ENCODE assay signal across 16 cellular contexts in the genomic region with DNA sequence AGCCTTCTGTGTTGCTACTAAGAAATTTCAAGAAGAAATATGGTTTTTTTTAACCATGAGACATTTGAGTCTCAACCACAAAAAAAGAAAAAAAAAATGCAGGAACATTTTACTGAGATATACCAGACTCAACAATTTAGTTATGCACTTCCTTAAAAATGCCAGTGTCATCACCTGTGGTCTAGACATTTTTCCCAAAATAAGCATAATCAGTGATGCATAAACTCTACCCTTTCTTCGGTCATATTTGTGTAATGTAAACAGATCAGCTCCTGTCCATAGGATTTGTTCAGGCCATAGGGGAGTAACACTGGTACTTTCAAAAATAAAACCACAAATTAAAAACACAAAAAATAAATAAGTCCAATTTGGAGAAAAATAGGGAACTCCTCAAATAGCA.
DNase-seq lines count a peak whose midpoint lies in the region; ATAC-seq and TF ChIP-seq lines count a peak whose summit lies in the region.
"Had no signal": no experiment of that assay in that cellular context is flagged by ENCODE, and none has a peak within 500 bp of the region (broad histone marks: within the 10 kb centered on the region; RNA-seq: fewer than 3 reads in every experiment).

No MANE protein-coding gene starts in this region.

- no peak for TF ChIP-seq POLR2A in HCT116 (IDR thresholded peaks at IDR 0.05; ENCODE audit: borderline replicate concordance, extremely low read depth, insufficient read depth, insufficient read length)

- H3K36me3 ChIP-seq in ACC112 (ENCODE audit: insufficient read depth, low read length), result no peaks in the 10 kb centered on the region
- H3K36me3 ChIP-seq in HCT116 (ENCODE audit: control insufficient read depth in 1 of 2, insufficient read depth in 2 of 2, low read length in 2 of 2), result no peaks in the 10 kb centered on the region

- POLR2A ChIA-PET in HCT116 (lab: Charles Lee), result no interaction called here

- H3K27me3 ChIP-seq in ACC112 (ENCODE audit: insufficient read depth, low read length), result no peaks in the 10 kb centered on the region
- no peaks in the 10 kb centered on the region for H3K27me3 ChIP-seq in HCT116 (ENCODE audit: insufficient read depth, low read length)

- H3K79me2 ChIP-seq in ACC112 (ENCODE audit: control insufficient read depth, insufficient read depth, low read length, unreplicated experiment) (no peaks in the 10 kb centered on the region), HCT116 (ENCODE audit: insufficient read depth, low read length) (no peaks in the 10 kb centered on the region)
- H3K79me2 ChIP-seq: parathyroid adenoma had no signal

- H3K9ac ChIP-seq in HCT116 (ENCODE audit: low read length), result no peak overlapping the region
- H3K9ac ChIP-seq: parathyroid adenoma had no signal

- H3K27ac ChIP-seq in ACC112 (ENCODE audit: low read depth, low read length) (peak overlapping the region; percentile 74), HCT116 (ENCODE audit: low read depth, low read length) (no peak overlapping the region)
- H3K27ac ChIP-seq: parathyroid adenoma, RWPE1, VCaP had no signal

- BruUV-seq in HCT116 (replicated peaks; lab: Mats Ljungman, UMichigan), result no TSS peak

- CTCF ChIA-PET in HCT116 (lab: Charles Lee), result no interaction called here

- H3K4me3 ChIP-seq in ACC112 (ENCODE audit: low read depth, low read length), result 0 out of 2 replicates have a peak overlapping the region, but pooled peaks have one; percentile 11
- no peak overlapping the region for H3K4me3 ChIP-seq in HCT116 (replicated peaks in 1 of 2; ENCODE audit: low read depth in 1 of 2, low read length in 2 of 2)
- H3K4me3 ChIP-seq in fibroblast of mammary gland (ENCODE audit: control insufficient read depth, low read depth, low read length), result no peak overlapping the region
- H3K4me3 ChIP-seq: GM23338 had no signal

- no peak for DNase-seq in HCT116 (ENCODE audit: low read depth, low spot score)
- DNase-seq in RPMI7951 (ENCODE audit: low read depth), result peak; percentile 79
- peak; percentile 87 for DNase-seq in fibroblast of mammary gland (ENCODE audit: low read depth)
- DNase-seq in HUDEP-2 (lab: John Stamatoyannopoulos, UW; ENCODE audit: unreplicated experiment in 76 of 76), result no peak
- DNase-seq in AG20443 (ENCODE audit: low spot score), result no peak
- DNase-seq: activated naive CD8-positive, alpha-beta T cell treated with anti-CD3 and anti-CD28 coated beads, Interleukin-2, amount 10 ng/mL, durations not matched to agents 7 days and 5 days; cortex of kidney; DMS 273 treated with DMSO at 0.1 percent for 48 hours; NCI-H1105 had no signal

- peak overlapping the region; percentile 61 for H3K4me2 ChIP-seq in HCT116 (ENCODE audit: low read length)
- H3K4me2 ChIP-seq: GM23338 had no signal

- no peak overlapping the region for H2AFZ ChIP-seq in ACC112 (ENCODE audit: low read length, unreplicated experiment)
- H2AFZ ChIP-seq in HCT116 (ENCODE audit: low read depth, low read length, poor library complexity, severe bottlenecking), result no peak overlapping the region
- H2AFZ ChIP-seq: GM23338, parathyroid adenoma had no signal

- TF ChIP-seq CTCF in HCT116 (IDR thresholded peaks at IDR 0.05 in 2 of 3, conservative IDR thresholded peaks at IDR 0.05 in 1 of 3; ENCODE audit: borderline replicate concordance in 1 of 3, insufficient read depth in 1 of 3, low read depth in 2 of 3, low read length in 2 of 3) (no peak), fibroblast of mammary gland (conservative IDR thresholded peaks at IDR 0.05; ENCODE audit: control insufficient read depth, insufficient read depth, low read depth, low read length) (no peak)

- no peak for ATAC-seq in HCT116
- ATAC-seq in GM18909 (IDR thresholded peaks at IDR 0.05; ENCODE audit: poor library complexity, unreplicated experiment), result no peak
- no peak for ATAC-seq in HG03342 (IDR thresholded peaks at IDR 0.05; ENCODE audit: unreplicated experiment)
- ATAC-seq: GM23338 had no signal

- RAD21 ChIA-PET in HCT116 (lab: Charles Lee; ENCODE audit: low non-redundant PET in 1 of 2, low total read pairs in 2 of 2, uncharacterized antibody in 2 of 2, unreplicated experiment in 2 of 2), result no interaction called here

- H3K9me2 ChIP-seq in HCT116 (ENCODE audit: insufficient read depth), result no peaks in the 10 kb centered on the region

- TF ChIP-seq RAD21 in HCT116 (IDR thresholded peaks at IDR 0.05; ENCODE audit: low read depth), result no peak

- H3K9me3 ChIP-seq in HCT116 (ENCODE audit: control insufficient read depth in 1 of 2, insufficient read depth in 1 of 2, low read depth in 1 of 2, low read length in 2 of 2), result no peaks in the 10 kb centered on the region

- no peaks in the 10 kb centered on the region for H4K20me1 ChIP-seq in HCT116 (ENCODE audit: insufficient read depth)

- H3K4me1 ChIP-seq in ACC112 (ENCODE audit: control insufficient read depth, insufficient read depth, low read length, unreplicated experiment), result peaks cover 34% of the 10 kb centered on the region
- peaks cover 5 to 23% of the 10 kb centered on the region in 2 experiments for H3K4me1 ChIP-seq in HCT116 (ENCODE audit: control insufficient read depth in 1 of 2, insufficient read depth in 2 of 2, low read length in 2 of 2)
- H3K4me1 ChIP-seq: parathyroid adenoma had no signal

- intact Hi-C loops in HCT116 (cut with micrococcal nuclease), result no loop called here

TF ChIP-seq in HCT116, 20 proteins besides CTCF, POLR2A, EP300 and RAD21:
- TF ChIP-seq ZNF274 (IDR thresholded peaks at IDR 0.05; ENCODE audit: low read depth, low read length), result no peak

Comparison
In these comparisons a context has a peak if more than half of its experiments do, and no peak if none do; other contexts are left out.
1. DNase-seq: peak in RPMI7951 (single experiment) and fibroblast of mammary gland (single experiment); none in HCT116 (single experiment), HUDEP-2 (0 of 76) and AG20443 (single experiment).